ENCODE assay signal across 1 cellular context in the genomic region with DNA sequence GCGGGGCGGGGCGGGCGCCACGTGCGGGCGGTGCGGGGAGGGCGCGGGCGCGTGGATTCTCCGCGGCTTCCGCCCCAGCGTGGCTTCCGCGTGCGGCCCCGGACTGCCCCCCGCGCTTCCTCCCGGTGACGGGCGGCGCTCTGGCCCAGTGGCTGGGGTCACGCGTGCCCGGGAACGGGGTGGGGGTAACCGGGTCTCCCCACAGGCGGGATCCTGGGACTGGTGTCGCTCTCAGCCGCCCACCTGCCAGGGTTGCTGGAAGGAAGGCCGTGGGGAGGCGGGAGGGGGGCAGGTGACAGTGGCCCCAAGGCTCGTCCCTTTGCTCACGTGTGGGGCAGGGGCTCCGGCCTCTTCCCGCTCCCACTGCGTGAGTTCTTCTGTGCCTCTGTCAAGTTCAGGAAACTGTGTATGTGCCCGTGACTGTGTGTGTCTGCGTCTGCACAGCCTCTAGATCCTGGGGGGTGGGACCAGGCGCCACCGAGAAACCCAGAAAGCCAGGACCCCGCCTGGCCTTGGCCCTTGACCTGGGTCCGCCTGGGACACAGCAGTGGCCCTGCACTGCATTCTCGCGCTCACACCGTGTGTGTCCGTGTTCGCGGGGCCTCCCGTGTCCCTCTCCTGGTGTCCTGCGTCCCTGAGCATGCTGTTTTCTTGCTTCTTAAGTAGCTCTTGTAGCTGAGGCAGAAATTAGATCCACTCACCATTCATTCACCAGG.
TF ChIP-seq lines count a peak whose summit lies in the region.

No MANE protein-coding gene starts in this region.

TF ChIP-seq in HepG2, 621 proteins besides CTCF, POLR2A, EP300 and RAD21 (continued from another document and continues in another):
- TF ChIP-seq, protein P1, sequence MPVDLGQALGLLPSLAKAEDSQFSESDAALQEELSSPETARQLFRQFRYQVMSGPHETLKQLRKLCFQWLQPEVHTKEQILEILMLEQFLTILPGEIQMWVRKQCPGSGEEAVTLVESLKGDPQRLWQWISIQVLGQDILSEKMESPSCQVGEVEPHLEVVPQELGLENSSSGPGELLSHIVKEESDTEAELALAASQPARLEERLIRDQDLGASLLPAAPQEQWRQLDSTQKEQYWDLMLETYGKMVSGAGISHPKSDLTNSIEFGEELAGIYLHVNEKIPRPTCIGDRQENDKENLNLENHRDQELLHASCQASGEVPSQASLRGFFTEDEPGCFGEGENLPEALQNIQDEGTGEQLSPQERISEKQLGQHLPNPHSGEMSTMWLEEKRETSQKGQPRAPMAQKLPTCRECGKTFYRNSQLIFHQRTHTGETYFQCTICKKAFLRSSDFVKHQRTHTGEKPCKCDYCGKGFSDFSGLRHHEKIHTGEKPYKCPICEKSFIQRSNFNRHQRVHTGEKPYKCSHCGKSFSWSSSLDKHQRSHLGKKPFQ (CRISPR knock-in tag; IDR thresholded peaks at IDR 0.05; ENCODE audit: insufficient replicate concordance): peak; percentile 80
- TF ChIP-seq MZF1 (CRISPR knock-in tag; IDR thresholded peaks at IDR 0.05; ENCODE audit: borderline replicate concordance) (no peak), FOXO1 (CRISPR knock-in tag; IDR thresholded peaks at IDR 0.05) (no peak), ZNF143 (CRISPR knock-in tag; IDR thresholded peaks at IDR 0.05) (no peak), CAMTA2 (CRISPR knock-in tag; IDR thresholded peaks at IDR 0.05; ENCODE audit: borderline replicate concordance) (no peak), ZNF569 (CRISPR knock-in tag; IDR thresholded peaks at IDR 0.05; ENCODE audit: borderline replicate concordance) (no peak), ZNF496 (CRISPR knock-in tag; IDR thresholded peaks at IDR 0.05; ENCODE audit: insufficient replicate concordance) (no peak), ZIK1 (CRISPR knock-in tag; IDR thresholded peaks at IDR 0.05; ENCODE audit: borderline replicate concordance, low read depth) (no peak), ZNF720 (CRISPR knock-in tag; IDR thresholded peaks at IDR 0.05) (no peak), ZNF660 (CRISPR knock-in tag; IDR thresholded peaks at IDR 0.05; ENCODE audit: borderline replicate concordance, low read depth) (no peak), SMAD9 (CRISPR knock-in tag; IDR thresholded peaks at IDR 0.05) (no peak), SUZ12 (IDR thresholded peaks at IDR 0.05; ENCODE audit: low read depth, low read length) (no peak), KDM6A (CRISPR knock-in tag; IDR thresholded peaks at IDR 0.05; ENCODE audit: low read depth) (no peak), SCMH1 (CRISPR knock-in tag; IDR thresholded peaks at IDR 0.05; ENCODE audit: borderline replicate concordance) (no peak), CBX2 (IDR thresholded peaks at IDR 0.05; ENCODE audit: low read depth, low read length) (no peak), CBX2 (CRISPR knock-in tag; IDR thresholded peaks at IDR 0.05; ENCODE audit: low read depth) (no peak), ARID2 (CRISPR knock-in tag; IDR thresholded peaks at IDR 0.05; ENCODE audit: borderline replicate concordance) (no peak), NCOA1 (CRISPR knock-in tag; IDR thresholded peaks at IDR 0.05) (no peak), ZNF24 (IDR thresholded peaks at IDR 0.05) (no peak), RAD51 (IDR thresholded peaks at IDR 0.05; ENCODE audit: borderline replicate concordance) (no peak), RFX3 (CRISPR knock-in tag; IDR thresholded peaks at IDR 0.05) (no peak), TAF15 (IDR thresholded peaks at IDR 0.05; ENCODE audit: low read depth, low read length, poor library complexity, severe bottlenecking) (no peak), BHLHE40 (IDR thresholded peaks at IDR 0.05; ENCODE audit: low read length) (peak; percentile 77), ELF1 (CRISPR knock-in tag; IDR thresholded peaks at IDR 0.05) (no peak), FLYWCH1 (CRISPR knock-in tag; IDR thresholded peaks at IDR 0.05) (no peak), TCF7 (IDR thresholded peaks at IDR 0.05; ENCODE audit: low read depth) (no peak), MAFK (conservative IDR thresholded peaks at IDR 0.05 in 1 of 2, IDR thresholded peaks at IDR 0.05 in 1 of 2; ENCODE audit: low read length in 2 of 2) (no peak), ZC3H13 (CRISPR knock-in tag; IDR thresholded peaks at IDR 0.05) (peak; percentile 52; the same call in 1 of the 2 replicates), ZNF546 (CRISPR knock-in tag; conservative IDR thresholded peaks at IDR 0.05) (no peak), XRCC5 (optimal IDR thresholded peaks at IDR 0.05; ENCODE audit: low read length) (no peak), ZMYM4 (CRISPR knock-in tag; IDR thresholded peaks at IDR 0.05) (0 out of 2 replicates have a peak, but pooled peaks have one; percentile 16)
- TF ChIP-seq, protein P2, sequence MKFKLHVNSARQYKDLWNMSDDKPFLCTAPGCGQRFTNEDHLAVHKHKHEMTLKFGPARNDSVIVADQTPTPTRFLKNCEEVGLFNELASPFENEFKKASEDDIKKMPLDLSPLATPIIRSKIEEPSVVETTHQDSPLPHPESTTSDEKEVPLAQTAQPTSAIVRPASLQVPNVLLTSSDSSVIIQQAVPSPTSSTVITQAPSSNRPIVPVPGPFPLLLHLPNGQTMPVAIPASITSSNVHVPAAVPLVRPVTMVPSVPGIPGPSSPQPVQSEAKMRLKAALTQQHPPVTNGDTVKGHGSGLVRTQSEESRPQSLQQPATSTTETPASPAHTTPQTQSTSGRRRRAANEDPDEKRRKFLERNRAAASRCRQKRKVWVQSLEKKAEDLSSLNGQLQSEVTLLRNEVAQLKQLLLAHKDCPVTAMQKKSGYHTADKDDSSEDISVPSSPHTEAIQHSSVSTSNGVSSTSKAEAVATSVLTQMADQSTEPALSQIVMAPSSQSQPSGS (CRISPR knock-in tag; IDR thresholded peaks at IDR 0.05): no peak
- TF ChIP-seq, protein P3, sequence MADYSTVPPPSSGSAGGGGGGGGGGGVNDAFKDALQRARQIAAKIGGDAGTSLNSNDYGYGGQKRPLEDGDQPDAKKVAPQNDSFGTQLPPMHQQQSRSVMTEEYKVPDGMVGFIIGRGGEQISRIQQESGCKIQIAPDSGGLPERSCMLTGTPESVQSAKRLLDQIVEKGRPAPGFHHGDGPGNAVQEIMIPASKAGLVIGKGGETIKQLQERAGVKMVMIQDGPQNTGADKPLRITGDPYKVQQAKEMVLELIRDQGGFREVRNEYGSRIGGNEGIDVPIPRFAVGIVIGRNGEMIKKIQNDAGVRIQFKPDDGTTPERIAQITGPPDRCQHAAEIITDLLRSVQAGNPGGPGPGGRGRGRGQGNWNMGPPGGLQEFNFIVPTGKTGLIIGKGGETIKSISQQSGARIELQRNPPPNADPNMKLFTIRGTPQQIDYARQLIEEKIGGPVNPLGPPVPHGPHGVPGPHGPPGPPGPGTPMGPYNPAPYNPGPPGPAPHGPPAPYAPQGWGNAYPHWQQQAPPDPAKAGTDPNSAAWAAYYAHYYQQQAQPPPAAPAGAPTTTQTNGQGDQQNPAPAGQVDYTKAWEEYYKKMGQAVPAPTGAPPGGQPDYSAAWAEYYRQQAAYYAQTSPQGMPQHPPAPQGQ (CRISPR knock-in tag; IDR thresholded peaks at IDR 0.05; ENCODE audit: borderline replicate concordance): no peak
- TF ChIP-seq, protein P4, sequence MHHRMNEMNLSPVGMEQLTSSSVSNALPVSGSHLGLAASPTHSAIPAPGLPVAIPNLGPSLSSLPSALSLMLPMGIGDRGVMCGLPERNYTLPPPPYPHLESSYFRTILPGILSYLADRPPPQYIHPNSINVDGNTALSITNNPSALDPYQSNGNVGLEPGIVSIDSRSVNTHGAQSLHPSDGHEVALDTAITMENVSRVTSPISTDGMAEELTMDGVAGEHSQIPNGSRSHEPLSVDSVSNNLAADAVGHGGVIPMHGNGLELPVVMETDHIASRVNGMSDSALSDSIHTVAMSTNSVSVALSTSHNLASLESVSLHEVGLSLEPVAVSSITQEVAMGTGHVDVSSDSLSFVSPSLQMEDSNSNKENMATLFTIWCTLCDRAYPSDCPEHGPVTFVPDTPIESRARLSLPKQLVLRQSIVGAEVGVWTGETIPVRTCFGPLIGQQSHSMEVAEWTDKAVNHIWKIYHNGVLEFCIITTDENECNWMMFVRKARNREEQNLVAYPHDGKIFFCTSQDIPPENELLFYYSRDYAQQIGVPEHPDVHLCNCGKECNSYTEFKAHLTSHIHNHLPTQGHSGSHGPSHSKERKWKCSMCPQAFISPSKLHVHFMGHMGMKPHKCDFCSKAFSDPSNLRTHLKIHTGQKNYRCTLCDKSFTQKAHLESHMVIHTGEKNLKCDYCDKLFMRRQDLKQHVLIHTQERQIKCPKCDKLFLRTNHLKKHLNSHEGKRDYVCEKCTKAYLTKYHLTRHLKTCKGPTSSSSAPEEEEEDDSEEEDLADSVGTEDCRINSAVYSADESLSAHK (CRISPR knock-in tag; IDR thresholded peaks at IDR 0.05; ENCODE audit: borderline replicate concordance): no peak
- TF ChIP-seq, protein P5, sequence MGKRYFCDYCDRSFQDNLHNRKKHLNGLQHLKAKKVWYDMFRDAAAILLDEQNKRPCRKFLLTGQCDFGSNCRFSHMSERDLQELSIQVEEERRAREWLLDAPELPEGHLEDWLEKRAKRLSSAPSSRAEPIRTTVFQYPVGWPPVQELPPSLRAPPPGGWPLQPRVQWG (CRISPR knock-in tag; IDR thresholded peaks at IDR 0.05; ENCODE audit: borderline replicate concordance, low read depth): 0 out of 2 replicates have a peak, but pooled peaks have one; percentile 76
- TF ChIP-seq, protein P6, sequence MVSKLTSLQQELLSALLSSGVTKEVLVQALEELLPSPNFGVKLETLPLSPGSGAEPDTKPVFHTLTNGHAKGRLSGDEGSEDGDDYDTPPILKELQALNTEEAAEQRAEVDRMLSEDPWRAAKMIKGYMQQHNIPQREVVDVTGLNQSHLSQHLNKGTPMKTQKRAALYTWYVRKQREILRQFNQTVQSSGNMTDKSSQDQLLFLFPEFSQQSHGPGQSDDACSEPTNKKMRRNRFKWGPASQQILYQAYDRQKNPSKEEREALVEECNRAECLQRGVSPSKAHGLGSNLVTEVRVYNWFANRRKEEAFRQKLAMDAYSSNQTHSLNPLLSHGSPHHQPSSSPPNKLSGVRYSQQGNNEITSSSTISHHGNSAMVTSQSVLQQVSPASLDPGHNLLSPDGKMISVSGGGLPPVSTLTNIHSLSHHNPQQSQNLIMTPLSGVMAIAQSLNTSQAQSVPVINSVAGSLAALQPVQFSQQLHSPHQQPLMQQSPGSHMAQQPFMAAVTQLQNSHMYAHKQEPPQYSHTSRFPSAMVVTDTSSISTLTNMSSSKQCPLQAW (CRISPR knock-in tag; IDR thresholded peaks at IDR 0.05): peak; percentile 59; the same call in 1 of the 2 replicates
- TF ChIP-seq, protein P7, sequence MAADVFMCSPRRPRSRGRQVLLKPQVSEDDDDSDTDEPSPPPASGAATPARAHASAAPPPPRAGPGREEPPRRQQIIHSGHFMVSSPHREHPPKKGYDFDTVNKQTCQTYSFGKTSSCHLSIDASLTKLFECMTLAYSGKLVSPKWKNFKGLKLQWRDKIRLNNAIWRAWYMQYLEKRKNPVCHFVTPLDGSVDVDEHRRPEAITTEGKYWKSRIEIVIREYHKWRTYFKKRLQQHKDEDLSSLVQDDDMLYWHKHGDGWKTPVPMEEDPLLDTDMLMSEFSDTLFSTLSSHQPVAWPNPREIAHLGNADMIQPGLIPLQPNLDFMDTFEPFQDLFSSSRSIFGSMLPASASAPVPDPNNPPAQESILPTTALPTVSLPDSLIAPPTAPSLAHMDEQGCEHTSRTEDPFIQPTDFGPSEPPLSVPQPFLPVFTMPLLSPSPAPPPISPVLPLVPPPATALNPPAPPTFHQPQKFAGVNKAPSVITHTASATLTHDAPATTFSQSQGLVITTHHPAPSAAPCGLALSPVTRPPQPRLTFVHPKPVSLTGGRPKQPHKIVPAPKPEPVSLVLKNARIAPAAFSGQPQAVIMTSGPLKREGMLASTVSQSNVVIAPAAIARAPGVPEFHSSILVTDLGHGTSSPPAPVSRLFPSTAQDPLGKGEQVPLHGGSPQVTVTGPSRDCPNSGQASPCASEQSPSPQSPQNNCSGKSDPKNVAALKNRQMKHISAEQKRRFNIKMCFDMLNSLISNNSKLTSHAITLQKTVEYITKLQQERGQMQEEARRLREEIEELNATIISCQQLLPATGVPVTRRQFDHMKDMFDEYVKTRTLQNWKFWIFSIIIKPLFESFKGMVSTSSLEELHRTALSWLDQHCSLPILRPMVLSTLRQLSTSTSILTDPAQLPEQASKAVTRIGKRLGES (CRISPR knock-in tag; IDR thresholded peaks at IDR 0.05; ENCODE audit: borderline replicate concordance): no peak
- TF ChIP-seq, protein P8, sequence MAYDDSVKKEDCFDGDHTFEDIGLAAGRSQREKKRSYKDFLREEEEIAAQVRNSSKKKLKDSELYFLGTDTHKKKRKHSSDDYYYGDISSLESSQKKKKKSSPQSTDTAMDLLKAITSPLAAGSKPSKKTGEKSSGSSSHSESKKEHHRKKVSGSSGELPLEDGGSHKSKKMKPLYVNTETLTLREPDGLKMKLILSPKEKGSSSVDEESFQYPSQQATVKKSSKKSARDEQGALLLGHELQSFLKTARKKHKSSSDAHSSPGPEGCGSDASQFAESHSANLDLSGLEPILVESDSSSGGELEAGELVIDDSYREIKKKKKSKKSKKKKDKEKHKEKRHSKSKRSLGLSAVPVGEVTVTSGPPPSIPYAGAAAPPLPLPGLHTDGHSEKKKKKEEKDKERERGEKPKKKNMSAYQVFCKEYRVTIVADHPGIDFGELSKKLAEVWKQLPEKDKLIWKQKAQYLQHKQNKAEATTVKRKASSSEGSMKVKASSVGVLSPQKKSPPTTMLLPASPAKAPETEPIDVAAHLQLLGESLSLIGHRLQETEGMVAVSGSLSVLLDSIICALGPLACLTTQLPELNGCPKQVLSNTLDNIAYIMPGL (CRISPR knock-in tag; IDR thresholded peaks at IDR 0.05; ENCODE audit: borderline replicate concordance in 1 of 2, low read depth in 1 of 2): no peak
- TF ChIP-seq, protein P9, sequence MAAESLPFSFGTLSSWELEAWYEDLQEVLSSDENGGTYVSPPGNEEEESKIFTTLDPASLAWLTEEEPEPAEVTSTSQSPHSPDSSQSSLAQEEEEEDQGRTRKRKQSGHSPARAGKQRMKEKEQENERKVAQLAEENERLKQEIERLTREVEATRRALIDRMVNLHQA (CRISPR knock-in tag; IDR thresholded peaks at IDR 0.05): no peak
- TF ChIP-seq, protein P10, sequence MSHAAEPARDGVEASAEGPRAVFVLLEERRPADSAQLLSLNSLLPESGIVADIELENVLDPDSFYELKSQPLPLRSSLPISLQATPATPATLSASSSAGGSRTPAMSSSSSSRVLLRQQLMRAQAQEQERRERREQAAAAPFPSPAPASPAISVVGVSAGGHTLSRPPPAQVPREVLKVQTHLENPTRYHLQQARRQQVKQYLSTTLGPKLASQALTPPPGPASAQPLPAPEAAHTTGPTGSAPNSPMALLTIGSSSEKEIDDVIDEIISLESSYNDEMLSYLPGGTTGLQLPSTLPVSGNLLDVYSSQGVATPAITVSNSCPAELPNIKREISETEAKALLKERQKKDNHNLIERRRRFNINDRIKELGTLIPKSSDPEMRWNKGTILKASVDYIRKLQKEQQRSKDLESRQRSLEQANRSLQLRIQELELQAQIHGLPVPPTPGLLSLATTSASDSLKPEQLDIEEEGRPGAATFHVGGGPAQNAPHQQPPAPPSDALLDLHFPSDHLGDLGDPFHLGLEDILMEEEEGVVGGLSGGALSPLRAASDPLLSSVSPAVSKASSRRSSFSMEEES (CRISPR knock-in tag; IDR thresholded peaks at IDR 0.05): no peak
- TF ChIP-seq, protein P11, sequence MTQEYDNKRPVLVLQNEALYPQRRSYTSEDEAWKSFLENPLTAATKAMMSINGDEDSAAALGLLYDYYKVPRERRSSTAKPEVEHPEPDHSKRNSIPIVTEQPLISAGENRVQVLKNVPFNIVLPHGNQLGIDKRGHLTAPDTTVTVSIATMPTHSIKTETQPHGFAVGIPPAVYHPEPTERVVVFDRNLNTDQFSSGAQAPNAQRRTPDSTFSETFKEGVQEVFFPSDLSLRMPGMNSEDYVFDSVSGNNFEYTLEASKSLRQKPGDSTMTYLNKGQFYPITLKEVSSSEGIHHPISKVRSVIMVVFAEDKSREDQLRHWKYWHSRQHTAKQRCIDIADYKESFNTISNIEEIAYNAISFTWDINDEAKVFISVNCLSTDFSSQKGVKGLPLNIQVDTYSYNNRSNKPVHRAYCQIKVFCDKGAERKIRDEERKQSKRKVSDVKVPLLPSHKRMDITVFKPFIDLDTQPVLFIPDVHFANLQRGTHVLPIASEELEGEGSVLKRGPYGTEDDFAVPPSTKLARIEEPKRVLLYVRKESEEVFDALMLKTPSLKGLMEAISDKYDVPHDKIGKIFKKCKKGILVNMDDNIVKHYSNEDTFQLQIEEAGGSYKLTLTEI (CRISPR knock-in tag; conservative IDR thresholded peaks at IDR 0.05): no peak
